8 cellular contexts compared by ENCODE assay signal in genomic region chr4:26583865-26584652, GRCh38. TPM values are rescaled to one million over a fixed set of nuclear protein-coding genes. Genes with fewer than 3 reads are reported as not detected.
DNase-seq lines count a peak whose midpoint lies in the region; ATAC-seq and TF ChIP-seq lines count a peak whose summit lies in the region.

Gene TBC1D19, plus strand, starts transcription at chr4:26584084. Its CDS starts 110 bp downstream, at chr4:26584194.

- H4K20me1 ChIP-seq in PC-3 (ENCODE audit: low read length), result no peaks in the 10 kb centered on the region

- peak; percentile 98 for DNase-seq in DMS53 (lab: John Stamatoyannopoulos, UW)
- peak; percentile 90 for DNase-seq in Jurkat, Clone E6-1 (ENCODE audit: low read depth, low spot score)
- peak; percentile 84 for DNase-seq in PC-3
- DNase-seq in activated T-cell treated with anti-CD3 and anti-CD28 coated beads, Interleukin-2, amount 50 U/mL, for 4 hours, result peak; percentile 80
- peak; percentile 97 for DNase-seq in esophagus muscularis mucosa (ENCODE audit: extremely low spot score)
- peak; percentile 77 to 79 for DNase-seq in stimulated activated CD8-positive, alpha-beta memory T cell treated with anti-CD3 and anti-CD28 coated beads, Interleukin-7, amount 100 ng/mL, for 4 hours (ENCODE audit: low read depth in 2 of 2)

- no peaks in the 10 kb centered on the region for H3K9me3 Mint-ChIP-seq in activated T-cell treated with anti-CD3 and anti-CD28 coated beads, Interleukin-2, amount 50 U/mL, for 4 hours

- H3K4me1 ChIP-seq in PC-3 (ENCODE audit: insufficient read depth, low read length), result peaks cover 8% of the 10 kb centered on the region
- peaks cover 8 to 23% (median 19%) of the 10 kb centered on the region in 4 donors for H3K4me1 ChIP-seq in esophagus muscularis mucosa
- peaks cover 5 to 7% of the 10 kb centered on the region in 2 donors for H3K4me1 ChIP-seq in muscle layer of duodenum (ENCODE audit: control insufficient read depth in 1 of 2, insufficient read depth in 2 of 2, low read length in 2 of 2)

- H3K27me3 Mint-ChIP-seq in activated T-cell treated with anti-CD3 and anti-CD28 coated beads, Interleukin-2, amount 50 U/mL, for 4 hours (ENCODE audit: low read depth), result no peaks in the 10 kb centered on the region

- no peaks in the 10 kb centered on the region for H3F3A ChIP-seq in PC-3 (ENCODE audit: low read length, unreplicated experiment)

- under 1% methylated on average over 30 of the region's 39 CpGs for WGBS in esophagus muscularis mucosa

- H3K27me3 ChIP-seq in PC-3 (ENCODE audit: low read length) (no peaks in the 10 kb centered on the region), esophagus muscularis mucosa (no peaks in the 10 kb centered on the region), muscle layer of duodenum (ENCODE audit: low read depth, low read length) (no peaks in the 10 kb centered on the region)

- peak within 1 kb of the TSS; percentile 58 for H3K9ac ChIP-seq in PC-3 (ENCODE audit: low read length)

- H3K4me2 ChIP-seq in PC-3 (ENCODE audit: low read length), result peak within 1 kb of the TSS; percentile 91

- no peaks in the 10 kb centered on the region for H3K9me2 ChIP-seq in PC-3 (replicated peaks; ENCODE audit: low read length)

- peak within 1 kb of the TSS; percentile 99 for H2AFZ ChIP-seq in PC-3 (ENCODE audit: low read length)

- POLR2A ChIA-PET in PC-3 (lab: Charles Lee; ENCODE audit: unreplicated experiment), result interaction anchor here (0.5 to 0.6 kb wide), 5 partner anchors 22 to 265 kb away, joined by 3 to 13 read pairs (median 3); no protein-coding TSS in a partner anchor

- CTCF ChIA-PET in PC-3 (lab: Charles Lee), result interaction anchor here (0.6 to 0.8 kb wide), 2 partner anchors 145 to 425 kb away, joined by 3 to 5 read pairs; no protein-coding TSS in a partner anchor

- H3K9me3 ChIP-seq in PC-3 (ENCODE audit: low read length), result no peaks in the 10 kb centered on the region
- H3K9me3 ChIP-seq in esophagus muscularis mucosa, result no peaks in the 10 kb centered on the region
- no peaks in the 10 kb centered on the region for H3K9me3 ChIP-seq in muscle layer of duodenum (ENCODE audit: control insufficient read depth in 1 of 2, low read length in 2 of 2)

- H3K36me3 ChIP-seq in PC-3 (ENCODE audit: low read depth, low read length), result no peaks in the 10 kb centered on the region
- no peaks in the 10 kb centered on the region for H3K36me3 ChIP-seq in esophagus muscularis mucosa
- H3K36me3 ChIP-seq in muscle layer of duodenum (ENCODE audit: control insufficient read depth in 1 of 2, insufficient read depth in 2 of 2, low read length in 2 of 2), result peaks cover 0 to 3% of the 10 kb centered on the region in 2 donors

- TF ChIP-seq CTCF in PC-3 (conservative IDR thresholded peaks at IDR 0.05; ENCODE audit: low read depth, low read length) (no peak), esophagus muscularis mucosa (IDR thresholded peaks at IDR 0.05) (no peak)

- peak within 1 kb of the TSS; percentile 83 for H3K4me3 ChIP-seq in Jurkat, Clone E6-1 (ENCODE audit: low read length)
- H3K4me3 ChIP-seq in PC-3 (ENCODE audit: low read length) (peak within 1 kb of the TSS; percentile 86), esophagus muscularis mucosa (peak within 1 kb of the TSS; percentile 73 to 83 (median 82)), muscle layer of duodenum (ENCODE audit: low read depth in 1 of 2, low read length in 2 of 2) (peak within 1 kb of the TSS; percentile 85 to 95)

- ATAC-seq in GM21717 (IDR thresholded peaks at IDR 0.05; ENCODE audit: unreplicated experiment), result peak; percentile 100
- ATAC-seq in PC-3, result peak; percentile 98
- ATAC-seq in activated T-cell treated with anti-CD3 and anti-CD28 coated beads, Interleukin-2, amount 50 U/mL, for 4 hours, result peak; percentile 98 to 99

- peaks cover 25% of the 10 kb centered on the region for H3K79me2 ChIP-seq in PC-3 (ENCODE audit: low read length)

- intact Hi-C loops in PC-3 (cut with micrococcal nuclease), result loop anchor here (2.0 to 5.0 kb wide), 2 partner anchors 15 to 122 kb away; no protein-coding TSS in a partner anchor
- intact Hi-C loops in esophagus muscularis mucosa (cut with DNase I), result loop anchor here (10.0 kb wide), 1 partner anchor 271 kb away; no protein-coding TSS in a partner anchor

- H3K36me3 Mint-ChIP-seq in activated T-cell treated with anti-CD3 and anti-CD28 coated beads, Interleukin-2, amount 50 U/mL, for 4 hours (ENCODE audit: insufficient read depth), result peaks cover 2% of the 10 kb centered on the region

- peak within 1 kb of the TSS; percentile 69 for H3K27ac ChIP-seq in PC-3 (ENCODE audit: low read length)
- peak within 1 kb of the TSS; percentile 68 to 84 (median 78) for H3K27ac ChIP-seq in esophagus muscularis mucosa (replicated peaks in 1 of 4)
- peak within 1 kb of the TSS; percentile 74 for H3K27ac ChIP-seq in muscle layer of duodenum (ENCODE audit: low read length)

- no peak for TF ChIP-seq POLR2A in esophagus muscularis mucosa (IDR thresholded peaks at IDR 0.05; ENCODE audit: low read depth)

- no peak for TF ChIP-seq EP300 in esophagus muscularis mucosa (IDR thresholded peaks at IDR 0.05)

- TSS peak; percentile 73 for BruUV-seq in PC-3 (replicated peaks; lab: Mats Ljungman, UMichigan)

- H3K4me1 Mint-ChIP-seq in activated T-cell treated with anti-CD3 and anti-CD28 coated beads, Interleukin-2, amount 50 U/mL, for 4 hours (ENCODE audit: low read depth), result peaks cover 24% of the 10 kb centered on the region

- peak within 1 kb of the TSS; percentile 96 for H3K4me3 Mint-ChIP-seq in activated T-cell treated with anti-CD3 and anti-CD28 coated beads, Interleukin-2, amount 50 U/mL, for 4 hours

RNA-seq across cellular contexts. Expression of gene TBC1D19, which starts in this region (rescaled TPM):
- 7.5 TPM for polyA plus RNA-seq in Jurkat, Clone E6-1 (2012; ENCODE audit: insufficient read depth, insufficient read length)
- total RNA-seq in PC-3 (2014; rRNA removed) (4.0 and 4.5 TPM in 2 replicates), esophagus muscularis mucosa (10 to 100 TPM in 2 of 4 donors, 1 to 10 TPM in 2; 9.5 to 24.9 (median 11.2) TPM)
- 1 to 10 TPM; 3.0 to 4.6 (median 3.9) TPM for total RNA-seq in activated T-cell treated with anti-CD3 and anti-CD28 coated beads, Interleukin-2, amount 50 U/mL, for 4 hours

Comparison
In these comparisons a context has a peak if more than half of its experiments do, and no peak if none do; other contexts are left out.
1. Peak in every context shown above with its lines: DNase-seq, ATAC-seq, H3K4me3 ChIP-seq and H3K27ac ChIP-seq.